11 cellular contexts compared by ENCODE assay signal in the genomic region with DNA sequence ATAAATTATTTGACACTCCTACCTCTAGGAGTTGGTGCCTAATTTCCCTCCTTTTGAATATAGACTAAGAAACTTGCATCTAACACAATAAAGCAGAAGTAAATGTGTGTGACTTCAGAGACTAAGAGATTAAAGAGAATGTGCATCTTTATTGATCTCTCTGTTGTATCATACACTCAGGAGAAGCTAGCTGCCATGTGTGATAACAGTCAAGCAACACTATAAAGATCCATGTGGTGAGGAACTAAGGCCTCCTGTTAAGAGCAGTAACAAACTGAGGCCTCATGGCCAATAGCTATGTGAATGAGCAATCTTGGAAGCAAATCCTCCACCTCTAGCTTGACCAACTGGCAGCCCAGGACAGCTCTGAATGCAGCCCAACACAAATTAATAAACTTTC. TPM values are rescaled to one million over a fixed set of nuclear protein-coding genes. Genes with fewer than 3 reads are reported as not detected.
DNase-seq lines count a peak whose midpoint lies in the region; ATAC-seq and TF ChIP-seq lines count a peak whose summit lies in the region.
"Had no signal": no experiment of that assay in that cellular context is flagged by ENCODE, and none has a peak within 500 bp of the region (broad histone marks: within the 10 kb centered on the region; RNA-seq: fewer than 3 reads in every experiment).

No MANE protein-coding gene starts in this region.

- peaks cover 41% of the 10 kb centered on the region for H3K4me1 Mint-ChIP-seq in nephron progenitor cell

- H3K27me3 Mint-ChIP-seq in nephron progenitor cell (ENCODE audit: low read depth, poor library complexity) = no peaks in the 10 kb centered on the region

- DNase-seq in NCI-H2081 (lab: John Stamatoyannopoulos, UW) (peak; percentile 17 to 45), NCI-H2081 treated with DMSO at 0.1 percent for 48 hours (lab: John Stamatoyannopoulos, UW) (no peak), SK-N-DZ (ENCODE audit: low spot score) (peak; percentile 18), nephron progenitor cell (no peak), DMS79 treated with DMSO at 0.1 percent for 48 hours (lab: John Stamatoyannopoulos, UW) (no peak), T1000 (lab: John Stamatoyannopoulos, UW) (no peak)
- DNase-seq in activated effector memory CD4-positive, alpha-beta T cell treated with anti-CD3 and anti-CD28 coated beads, Interleukin-2, amount 50 U/mL, for 16 hours = no peak
- DNase-seq: NCI-H1092; posterior cingulate gyrus; stimulated activated CD4-positive, alpha-beta T cell treated with anti-CD3 and anti-CD28 coated beads, Interleukin-4, amount 100 ng/mL, for 24 hours had no signal

- ATAC-seq in HG02610 (IDR thresholded peaks at IDR 0.05; ENCODE audit: unreplicated experiment) = peak; percentile 23

- H3K9me3 Mint-ChIP-seq in nephron progenitor cell = peaks cover 51% of the 10 kb centered on the region

- H3K4me3 Mint-ChIP-seq in nephron progenitor cell = peak overlapping the region; percentile 98

- TF ChIP-seq CTCF in nephron progenitor cell (IDR thresholded peaks at IDR 0.05) = no peak

- H3K27ac Mint-ChIP-seq in nephron progenitor cell = no peak overlapping the region

- peaks cover 49% of the 10 kb centered on the region for H3K36me3 Mint-ChIP-seq in nephron progenitor cell (ENCODE audit: low read depth)

RNA-seq across cellular contexts. Expression of a gene that starts 3.4 kb away (rescaled TPM):
- polyA plus RNA-seq in SK-N-DZ (2014; cell fraction: cytosol; rRNA removed) = 100 and 102 TPM in 2 replicates
- polyA plus RNA-seq in SK-N-DZ (2014; cell fraction: nucleus; rRNA removed) = 203 and 234 TPM in 2 replicates

Comparison
In these comparisons a context has a peak if more than half of its experiments do, and no peak if none do; other contexts are left out.
1. DNase-seq: peak in NCI-H2081 (2 of 2) and SK-N-DZ (single experiment); none in NCI-H2081 treated with DMSO at 0.1 percent for 48 hours (single experiment), nephron progenitor cell (single experiment), DMS79 treated with DMSO at 0.1 percent for 48 hours (single experiment), T1000 (single experiment) and activated effector memory CD4-positive, alpha-beta T cell treated with anti-CD3 and anti-CD28 coated beads, Interleukin-2, amount 50 U/mL, for 16 hours (single experiment).